Comparison of ENCODE assay signal across 24 cellular contexts in genomic region chr13:67330149-67330548, GRCh38.
DNase-seq lines count a peak whose midpoint lies in the region; FAIRE-seq and TF ChIP-seq lines count a peak whose summit lies in the region.
"Had no signal": no experiment of that assay in that cellular context is flagged by ENCODE, and none has a peak within 500 bp of the region (broad histone marks: within the 10 kb centered on the region; RNA-seq: fewer than 3 reads in every experiment).

No MANE protein-coding gene starts in this region.

- FAIRE-seq in D721Med (lab: Jason Lieb, UNC), result peak; percentile 41
- FAIRE-seq: A549, GM12878, GM19239, H1 had no signal

- DNase-seq in NCI-H2171 treated with DMSO at 0.1 percent for 48 hours (lab: John Stamatoyannopoulos, UW) (peak; percentile 35), NCI-H2171 (lab: John Stamatoyannopoulos, UW) (no peak), D721Med (ENCODE audit: insufficient read length, low spot score) (no peak), OCI-M1 (lab: John Stamatoyannopoulos, UW) (peak; percentile 42), NCI-H748 treated with DMSO at 0.1 percent for 48 hours (lab: John Stamatoyannopoulos, UW) (no peak), DMS53 treated with DMSO at 0.1 percent for 48 hours (lab: John Stamatoyannopoulos, UW; ENCODE audit: unreplicated experiment) (no peak)
- DNase-seq: 8988T; ACHN; AML-193; C1 segment of cervical spinal cord; Calu3; CD4-positive, alpha-beta memory T cell; COR-L47; DMS153; DMS79; EL; GDM1; GM23248; H7; HCEC 1CT had no signal

- TF ChIP-seq CTCF in D721Med (IDR thresholded peaks at IDR 0.05; ENCODE audit: insufficient read depth, missing control alignments), result no peak

Comparison
In these comparisons a context has a peak if more than half of its experiments do, and no peak if none do; other contexts are left out.
1. DNase-seq: peak in NCI-H2171 treated with DMSO at 0.1 percent for 48 hours (single experiment) and OCI-M1 (single experiment); none in NCI-H2171 (single experiment), D721Med (single experiment), NCI-H748 treated with DMSO at 0.1 percent for 48 hours (single experiment) and DMS53 treated with DMSO at 0.1 percent for 48 hours (single experiment).